ENCODE assay signal across 9 cellular contexts in genomic region chr18:50637961-50638622, GRCh38.
"Had no signal": no experiment of that assay in that cellular context is flagged by ENCODE, and none has a peak within 500 bp of the region (broad histone marks: within the 10 kb centered on the region; RNA-seq: fewer than 3 reads in every experiment).

No MANE protein-coding gene starts in this region.

- H3K27me3 ChIP-seq: ovary had no signal

- DNase-seq: activated CD4-positive, alpha-beta T cell treated with anti-CD3 and anti-CD28 coated beads, Interleukin-2, amount 50 U/mL, for 1 hour; activated effector memory CD4-positive, alpha-beta T cell treated with anti-CD3 and anti-CD28 coated beads, Interleukin-2, amount 50 U/mL, for 16 hours; activated T-cell treated with anti-CD3 and anti-CD28 coated beads, Interleukin-2, amount 50 U/mL, for 1 hour; dermis blood vessel endothelial cell; erythroblast; ovary; small intestine; trophoblast cell had no signal

- H3K36me3 ChIP-seq: ovary had no signal

- ATAC-seq: activated naive CD4-positive, alpha-beta T cell treated with anti-CD3 and anti-CD28 coated beads, Interleukin-2, amount 50 U/mL, for 72 hours had no signal

- H3K4me3 ChIP-seq: ovary had no signal

- H3K9me3 ChIP-seq: ovary had no signal
